2 cellular contexts compared by ENCODE assay signal in genomic region chr10:131819241-131820072, GRCh38.
TF ChIP-seq lines count a peak whose summit lies in the region.

No MANE protein-coding gene starts in this region.

TF ChIP-seq in HEK293, 187 proteins besides CTCF, POLR2A, EP300 and RAD21 (continued from another document):
- TF ChIP-seq ZIC2 (tag by site-specific recombination; IDR thresholded peaks at IDR 0.05) (peak; percentile 59), ZFHX2 (tag by site-specific recombination; conservative IDR thresholded peaks at IDR 0.05) (peak; percentile 87), GLIS2 (tag by site-specific recombination; IDR thresholded peaks at IDR 0.05) (no peak)
TF ChIP-seq in HEK293: peak in this region for 4.

TF ChIP-seq in H1, 55 proteins besides CTCF, POLR2A, EP300 and RAD21:
- TF ChIP-seq, protein P1, sequence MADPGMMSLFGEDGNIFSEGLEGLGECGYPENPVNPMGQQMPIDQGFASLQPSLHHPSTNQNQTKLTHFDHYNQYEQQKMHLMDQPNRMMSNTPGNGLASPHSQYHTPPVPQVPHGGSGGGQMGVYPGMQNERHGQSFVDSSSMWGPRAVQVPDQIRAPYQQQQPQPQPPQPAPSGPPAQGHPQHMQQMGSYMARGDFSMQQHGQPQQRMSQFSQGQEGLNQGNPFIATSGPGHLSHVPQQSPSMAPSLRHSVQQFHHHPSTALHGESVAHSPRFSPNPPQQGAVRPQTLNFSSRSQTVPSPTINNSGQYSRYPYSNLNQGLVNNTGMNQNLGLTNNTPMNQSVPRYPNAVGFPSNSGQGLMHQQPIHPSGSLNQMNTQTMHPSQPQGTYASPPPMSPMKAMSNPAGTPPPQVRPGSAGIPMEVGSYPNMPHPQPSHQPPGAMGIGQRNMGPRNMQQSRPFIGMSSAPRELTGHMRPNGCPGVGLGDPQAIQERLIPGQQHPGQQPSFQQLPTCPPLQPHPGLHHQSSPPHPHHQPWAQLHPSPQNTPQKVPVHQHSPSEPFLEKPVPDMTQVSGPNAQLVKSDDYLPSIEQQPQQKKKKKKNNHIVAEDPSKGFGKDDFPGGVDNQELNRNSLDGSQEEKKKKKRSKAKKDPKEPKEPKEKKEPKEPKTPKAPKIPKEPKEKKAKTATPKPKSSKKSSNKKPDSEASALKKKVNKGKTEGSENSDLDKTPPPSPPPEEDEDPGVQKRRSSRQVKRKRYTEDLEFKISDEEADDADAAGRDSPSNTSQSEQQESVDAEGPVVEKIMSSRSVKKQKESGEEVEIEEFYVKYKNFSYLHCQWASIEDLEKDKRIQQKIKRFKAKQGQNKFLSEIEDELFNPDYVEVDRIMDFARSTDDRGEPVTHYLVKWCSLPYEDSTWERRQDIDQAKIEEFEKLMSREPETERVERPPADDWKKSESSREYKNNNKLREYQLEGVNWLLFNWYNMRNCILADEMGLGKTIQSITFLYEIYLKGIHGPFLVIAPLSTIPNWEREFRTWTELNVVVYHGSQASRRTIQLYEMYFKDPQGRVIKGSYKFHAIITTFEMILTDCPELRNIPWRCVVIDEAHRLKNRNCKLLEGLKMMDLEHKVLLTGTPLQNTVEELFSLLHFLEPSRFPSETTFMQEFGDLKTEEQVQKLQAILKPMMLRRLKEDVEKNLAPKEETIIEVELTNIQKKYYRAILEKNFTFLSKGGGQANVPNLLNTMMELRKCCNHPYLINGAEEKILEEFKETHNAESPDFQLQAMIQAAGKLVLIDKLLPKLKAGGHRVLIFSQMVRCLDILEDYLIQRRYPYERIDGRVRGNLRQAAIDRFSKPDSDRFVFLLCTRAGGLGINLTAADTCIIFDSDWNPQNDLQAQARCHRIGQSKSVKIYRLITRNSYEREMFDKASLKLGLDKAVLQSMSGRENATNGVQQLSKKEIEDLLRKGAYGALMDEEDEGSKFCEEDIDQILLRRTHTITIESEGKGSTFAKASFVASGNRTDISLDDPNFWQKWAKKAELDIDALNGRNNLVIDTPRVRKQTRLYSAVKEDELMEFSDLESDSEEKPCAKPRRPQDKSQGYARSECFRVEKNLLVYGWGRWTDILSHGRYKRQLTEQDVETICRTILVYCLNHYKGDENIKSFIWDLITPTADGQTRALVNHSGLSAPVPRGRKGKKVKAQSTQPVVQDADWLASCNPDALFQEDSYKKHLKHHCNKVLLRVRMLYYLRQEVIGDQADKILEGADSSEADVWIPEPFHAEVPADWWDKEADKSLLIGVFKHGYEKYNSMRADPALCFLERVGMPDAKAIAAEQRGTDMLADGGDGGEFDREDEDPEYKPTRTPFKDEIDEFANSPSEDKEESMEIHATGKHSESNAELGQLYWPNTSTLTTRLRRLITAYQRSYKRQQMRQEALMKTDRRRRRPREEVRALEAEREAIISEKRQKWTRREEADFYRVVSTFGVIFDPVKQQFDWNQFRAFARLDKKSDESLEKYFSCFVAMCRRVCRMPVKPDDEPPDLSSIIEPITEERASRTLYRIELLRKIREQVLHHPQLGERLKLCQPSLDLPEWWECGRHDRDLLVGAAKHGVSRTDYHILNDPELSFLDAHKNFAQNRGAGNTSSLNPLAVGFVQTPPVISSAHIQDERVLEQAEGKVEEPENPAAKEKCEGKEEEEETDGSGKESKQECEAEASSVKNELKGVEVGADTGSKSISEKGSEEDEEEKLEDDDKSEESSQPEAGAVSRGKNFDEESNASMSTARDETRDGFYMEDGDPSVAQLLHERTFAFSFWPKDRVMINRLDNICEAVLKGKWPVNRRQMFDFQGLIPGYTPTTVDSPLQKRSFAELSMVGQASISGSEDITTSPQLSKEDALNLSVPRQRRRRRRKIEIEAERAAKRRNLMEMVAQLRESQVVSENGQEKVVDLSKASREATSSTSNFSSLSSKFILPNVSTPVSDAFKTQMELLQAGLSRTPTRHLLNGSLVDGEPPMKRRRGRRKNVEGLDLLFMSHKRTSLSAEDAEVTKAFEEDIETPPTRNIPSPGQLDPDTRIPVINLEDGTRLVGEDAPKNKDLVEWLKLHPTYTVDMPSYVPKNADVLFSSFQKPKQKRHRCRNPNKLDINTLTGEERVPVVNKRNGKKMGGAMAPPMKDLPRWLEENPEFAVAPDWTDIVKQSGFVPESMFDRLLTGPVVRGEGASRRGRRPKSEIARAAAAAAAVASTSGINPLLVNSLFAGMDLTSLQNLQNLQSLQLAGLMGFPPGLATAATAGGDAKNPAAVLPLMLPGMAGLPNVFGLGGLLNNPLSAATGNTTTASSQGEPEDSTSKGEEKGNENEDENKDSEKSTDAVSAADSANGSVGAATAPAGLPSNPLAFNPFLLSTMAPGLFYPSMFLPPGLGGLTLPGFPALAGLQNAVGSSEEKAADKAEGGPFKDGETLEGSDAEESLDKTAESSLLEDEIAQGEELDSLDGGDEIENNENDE (IDR thresholded peaks at IDR 0.05; ENCODE audit: insufficient replicate concordance, low read length) = no peak
- no peak for TF ChIP-seq NRF1 (IDR thresholded peaks at IDR 0.05; ENCODE audit: low read depth, low read length)
- no peak for TF ChIP-seq CTBP2 (IDR thresholded peaks at IDR 0.05; ENCODE audit: borderline replicate concordance, insufficient read depth, insufficient read length, low read length)
- TF ChIP-seq MAFK (IDR thresholded peaks at IDR 0.05; ENCODE audit: low read depth, low read length) = no peak
- TF ChIP-seq, protein P2, sequence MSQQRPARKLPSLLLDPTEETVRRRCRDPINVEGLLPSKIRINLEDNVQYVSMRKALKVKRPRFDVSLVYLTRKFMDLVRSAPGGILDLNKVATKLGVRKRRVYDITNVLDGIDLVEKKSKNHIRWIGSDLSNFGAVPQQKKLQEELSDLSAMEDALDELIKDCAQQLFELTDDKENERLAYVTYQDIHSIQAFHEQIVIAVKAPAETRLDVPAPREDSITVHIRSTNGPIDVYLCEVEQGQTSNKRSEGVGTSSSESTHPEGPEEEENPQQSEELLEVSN (IDR thresholded peaks at IDR 0.05) = no peak
- TF ChIP-seq TAF7 (optimal IDR thresholded peaks at IDR 0.05; ENCODE audit: borderline replicate concordance, low read depth, low read length) = no peak
- TF ChIP-seq GABPA (IDR thresholded peaks at IDR 0.05; ENCODE audit: borderline replicate concordance, insufficient read depth, low read length) = no peak
- TF ChIP-seq TAF1 (IDR thresholded peaks at IDR 0.05; ENCODE audit: low read depth, low read length) = no peak
- TF ChIP-seq SIN3A (conservative IDR thresholded peaks at IDR 0.05 in 1 of 2, IDR thresholded peaks at IDR 0.05 in 1 of 2; ENCODE audit: low read depth in 1 of 2, low read length in 2 of 2) = no peak
TF ChIP-seq in H1: peak in this region for 0.
